In the genomic region with DNA sequence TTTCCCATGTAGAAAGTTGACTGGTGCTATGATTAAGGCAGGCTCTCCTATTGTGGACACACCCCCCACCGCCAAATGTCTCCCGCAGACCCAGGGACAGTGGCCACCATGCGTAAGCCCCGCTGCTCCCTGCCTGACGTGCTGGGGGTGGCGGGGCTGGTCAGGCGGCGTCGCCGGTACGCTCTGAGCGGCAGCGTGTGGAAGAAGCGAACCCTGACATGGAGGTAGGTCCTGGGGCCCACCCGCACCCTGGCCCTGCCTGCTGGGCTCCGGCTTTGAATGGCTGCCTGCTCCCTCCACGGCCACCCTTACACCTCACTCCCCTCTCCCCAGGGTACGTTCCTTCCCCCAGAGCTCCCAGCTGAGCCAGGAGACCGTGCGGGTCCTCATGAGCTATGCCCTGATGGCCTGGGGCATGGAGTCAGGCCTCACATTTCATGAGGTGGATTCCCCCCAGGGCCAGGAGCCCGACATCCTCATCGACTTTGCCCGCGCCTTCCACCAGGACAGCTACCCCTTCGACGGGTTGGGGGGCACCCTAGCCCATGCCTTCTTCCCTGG, we compare ENCODE assay signal across 26 cellular contexts. TPM values are rescaled to one million over a fixed set of nuclear protein-coding genes. Genes with fewer than 3 reads are reported as not detected.
"Had no signal": no experiment of that assay in that cellular context is flagged by ENCODE, and none has a peak within 500 bp of the region (broad histone marks: within the 10 kb centered on the region; RNA-seq: fewer than 3 reads in every experiment).

No MANE protein-coding gene starts in this region.

- DNase-seq: activated CD4-positive, alpha-beta T cell treated with anti-CD3 and anti-CD28 coated beads for 1 hour; activated CD8-positive, alpha-beta memory T cell treated with anti-CD3 and anti-CD28 coated beads for 24 hours; activated naive CD4-positive, alpha-beta T cell treated with anti-CD3 and anti-CD28 coated beads for 36 hours; activated T-cell treated with anti-CD3 and anti-CD28 coated beads for 4 hours; adrenal gland; dorsolateral prefrontal cortex; endodermal cell; erythroblast; gastrocnemius medialis; heart right ventricle; left colon; naive B cell; nucleus accumbens; stimulated activated CD4-positive, alpha-beta T cell treated with anti-CD3 and anti-CD28 coated beads, Interleukin-4, amount 100 ng/mL, for 24 hours; stimulated activated naive CD8-positive, alpha-beta T cell treated with anti-CD3 and anti-CD28 coated beads, Interleukin-15, Interleukin-2, amounts not matched to agents 100 U/mL and 50 U/mL, for 24 hours; SW 1271; T1000 had no signal

- H3K36me3 Mint-ChIP-seq: naive B cell had no signal

- H3K9me3 Mint-ChIP-seq: activated naive CD4-positive, alpha-beta T cell treated with anti-CD3 and anti-CD28 coated beads for 36 hours; activated T-helper 17 cell treated with anti-CD3 and anti-CD28 coated beads, Interleukin-2, amount 50 U/mL, for 72 hours; endodermal cell had no signal

- H3K4me3 ChIP-seq: adrenal gland, dorsolateral prefrontal cortex, gastrocnemius medialis, right atrium auricular region, skin epidermis had no signal

- H3K4me3 Mint-ChIP-seq: activated naive CD4-positive, alpha-beta T cell treated with anti-CD3 and anti-CD28 coated beads for 36 hours; activated T-helper 17 cell treated with anti-CD3 and anti-CD28 coated beads, Interleukin-2, amount 50 U/mL, for 72 hours; endodermal cell had no signal

- H3K36me3 ChIP-seq: adrenal gland, gastrocnemius medialis, heart right ventricle, right atrium auricular region had no signal

- H3K27ac ChIP-seq: adrenal gland, dorsolateral prefrontal cortex, gastrocnemius medialis, right atrium auricular region, VCaP had no signal

- H3K27ac Mint-ChIP-seq: activated naive CD4-positive, alpha-beta T cell treated with anti-CD3 and anti-CD28 coated beads for 36 hours; endodermal cell; naive B cell; progenitor cell of endocrine pancreas had no signal

- ATAC-seq: activated T-helper 17 cell treated with anti-CD3 and anti-CD28 coated beads, Interleukin-2, amount 50 U/mL, for 72 hours; gastrocnemius medialis; heart right ventricle; left colon; stimulated activated naive CD8-positive, alpha-beta T cell treated with anti-CD3 and anti-CD28 coated beads, Interleukin-15, Interleukin-2, amounts not matched to agents 100 U/mL and 50 U/mL, for 24 hours had no signal

- H3K9me3 ChIP-seq: adrenal gland, gastrocnemius medialis, heart right ventricle, right atrium auricular region had no signal

RNA-seq across cellular contexts. Expression of gene BICDL2, which starts 13.3 kb away (rescaled TPM):
- total RNA-seq: activated naive CD4-positive, alpha-beta T cell treated with anti-CD3 and anti-CD28 coated beads for 36 hours; cardiac septum; heart right ventricle; lung microvascular endothelial cell; temporal lobe had no signal

RNA-seq across cellular contexts. Expression of gene IL32, which starts 15.4 kb away (rescaled TPM):
- total RNA-seq: SK-MEL-5 had no signal
